ENCODE assay signal across 6 cellular contexts in the genomic region with DNA sequence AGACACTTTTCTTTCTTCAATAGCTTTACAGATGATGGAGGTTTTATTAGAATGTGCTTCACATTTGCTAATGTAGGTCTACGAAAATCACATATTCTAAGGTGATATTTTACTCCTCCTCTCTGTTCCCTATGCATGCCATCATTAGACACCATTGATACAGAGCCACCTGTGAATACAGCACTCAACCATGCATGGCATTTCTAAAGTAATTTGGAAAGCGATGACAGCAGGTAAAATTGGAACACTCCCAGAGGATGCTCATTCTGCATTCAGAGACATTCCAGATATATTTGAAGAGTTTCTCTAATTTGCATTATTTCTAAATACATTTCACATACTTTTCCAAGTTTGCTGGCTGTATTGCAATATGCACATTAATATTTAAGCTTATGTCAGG.
"Had no signal": no experiment of that assay in that cellular context is flagged by ENCODE, and none has a peak within 500 bp of the region (broad histone marks: within the 10 kb centered on the region; RNA-seq: fewer than 3 reads in every experiment).

No MANE protein-coding gene starts in this region.

- DNase-seq: GM23248, GOT3, H7, HFFc6 had no signal

- H2AFZ ChIP-seq: GM23248 had no signal

- H3K9ac ChIP-seq: GM23248 had no signal

- H3K36me3 ChIP-seq: HAP-1 had no signal

- H3K27ac ChIP-seq: GM23248, HL-60 had no signal

- H3K9me3 ChIP-seq: HAP-1 had no signal

- H3K4me3 ChIP-seq: GM23248, HAP-1 had no signal
